1 cellular context compared by ENCODE assay signal in genomic region chr1:206587904-206588303, GRCh38.
TF ChIP-seq lines count a peak whose summit lies in the region.

No MANE protein-coding gene starts in this region.

TF ChIP-seq in GM12878, 131 proteins besides CTCF, POLR2A, EP300 and RAD21:
- TF ChIP-seq, protein P1, sequence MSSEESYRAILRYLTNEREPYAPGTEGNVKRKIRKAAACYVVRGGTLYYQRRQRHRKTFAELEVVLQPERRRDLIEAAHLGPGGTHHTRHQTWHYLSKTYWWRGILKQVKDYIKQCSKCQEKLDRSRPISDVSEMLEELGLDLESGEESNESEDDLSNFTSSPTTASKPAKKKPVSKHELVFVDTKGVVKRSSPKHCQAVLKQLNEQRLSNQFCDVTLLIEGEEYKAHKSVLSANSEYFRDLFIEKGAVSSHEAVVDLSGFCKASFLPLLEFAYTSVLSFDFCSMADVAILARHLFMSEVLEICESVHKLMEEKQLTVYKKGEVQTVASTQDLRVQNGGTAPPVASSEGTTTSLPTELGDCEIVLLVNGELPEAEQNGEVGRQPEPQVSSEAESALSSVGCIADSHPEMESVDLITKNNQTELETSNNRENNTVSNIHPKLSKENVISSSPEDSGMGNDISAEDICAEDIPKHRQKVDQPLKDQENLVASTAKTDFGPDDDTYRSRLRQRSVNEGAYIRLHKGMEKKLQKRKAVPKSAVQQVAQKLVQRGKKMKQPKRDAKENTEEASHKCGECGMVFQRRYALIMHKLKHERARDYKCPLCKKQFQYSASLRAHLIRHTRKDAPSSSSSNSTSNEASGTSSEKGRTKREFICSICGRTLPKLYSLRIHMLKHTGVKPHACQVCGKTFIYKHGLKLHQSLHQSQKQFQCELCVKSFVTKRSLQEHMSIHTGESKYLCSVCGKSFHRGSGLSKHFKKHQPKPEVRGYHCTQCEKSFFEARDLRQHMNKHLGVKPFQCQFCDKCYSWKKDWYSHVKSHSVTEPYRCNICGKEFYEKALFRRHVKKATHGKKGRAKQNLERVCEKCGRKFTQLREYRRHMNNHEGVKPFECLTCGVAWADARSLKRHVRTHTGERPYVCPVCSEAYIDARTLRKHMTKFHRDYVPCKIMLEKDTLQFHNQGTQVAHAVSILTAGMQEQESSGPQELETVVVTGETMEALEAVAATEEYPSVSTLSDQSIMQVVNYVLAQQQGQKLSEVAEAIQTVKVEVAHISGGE (CRISPR knock-in tag; IDR thresholded peaks at IDR 0.05), result no peak
- TF ChIP-seq RB1 (IDR thresholded peaks at IDR 0.05; ENCODE audit: borderline replicate concordance), result no peak
- TF ChIP-seq ZNF687 (IDR thresholded peaks at IDR 0.05), result no peak
- no peak for TF ChIP-seq ZNF207 (IDR thresholded peaks at IDR 0.05; ENCODE audit: borderline replicate concordance)
- no peak for TF ChIP-seq NFYA (IDR thresholded peaks at IDR 0.05; ENCODE audit: borderline replicate concordance, low read depth, low read length)
- TF ChIP-seq ATF7 (IDR thresholded peaks at IDR 0.05; ENCODE audit: low read depth), result no peak
- TF ChIP-seq WRNIP1 (IDR thresholded peaks at IDR 0.05; ENCODE audit: borderline replicate concordance, low read depth, low read length), result no peak
- TF ChIP-seq NR2C1 (IDR thresholded peaks at IDR 0.05), result no peak
- no peak for TF ChIP-seq RELA (IDR thresholded peaks at IDR 0.05; ENCODE audit: borderline replicate concordance, partially characterized antibody)
- no peak for TF ChIP-seq CHD2 (IDR thresholded peaks at IDR 0.05; ENCODE audit: borderline replicate concordance, low read depth, low read length)
- TF ChIP-seq POLR2AphosphoS5 (IDR thresholded peaks at IDR 0.05; ENCODE audit: low read length), result no peak
- no peak for TF ChIP-seq JUNB (IDR thresholded peaks at IDR 0.05)
- no peak for TF ChIP-seq CBFB (IDR thresholded peaks at IDR 0.05; ENCODE audit: low read depth)
- no peak for TF ChIP-seq YY1 (IDR thresholded peaks at IDR 0.05; ENCODE audit: low read depth, low read length)
- TF ChIP-seq ZBED1 (IDR thresholded peaks at IDR 0.05; ENCODE audit: borderline replicate concordance), result no peak
- no peak for TF ChIP-seq YBX1 (IDR thresholded peaks at IDR 0.05)
- no peak for TF ChIP-seq ZNF217 (IDR thresholded peaks at IDR 0.05)
- TF ChIP-seq ESRRA (IDR thresholded peaks at IDR 0.05; ENCODE audit: low read length), result no peak
